In genomic region chr9:135126480-135127187, GRCh38 we compare ENCODE assay signal across 18 cellular contexts. TPM values are rescaled to one million over a fixed set of nuclear protein-coding genes. Genes with fewer than 3 reads are reported as not detected.
DNase-seq lines count a peak whose midpoint lies in the region; ATAC-seq, FAIRE-seq and TF ChIP-seq lines count a peak whose summit lies in the region.
"Had no signal": no experiment of that assay in that cellular context is flagged by ENCODE, and none has a peak within 500 bp of the region (broad histone marks: within the 10 kb centered on the region; RNA-seq: fewer than 3 reads in every experiment).

No MANE protein-coding gene starts in this region.

- H3K9me3 ChIP-seq in gastrocnemius medialis, result no peaks in the 10 kb centered on the region
- no peaks in the 10 kb centered on the region for H3K9me3 ChIP-seq in T-helper 17 cell (ENCODE audit: control insufficient read depth, low read length, poor library complexity, severe bottlenecking)
- H3K9me3 ChIP-seq: heart left ventricle had no signal

- peaks cover 21 to 22% of the 10 kb centered on the region in 2 donors for H3K4me1 ChIP-seq in gastrocnemius medialis
- H3K4me1 ChIP-seq: Caco-2, heart left ventricle, stomach had no signal

- H3K4me3 ChIP-seq in gastrocnemius medialis, result no peak overlapping the region
- H3K4me3 ChIP-seq: heart left ventricle, stomach had no signal

- peak in 1 of 5 experiments; percentile 13 for TF ChIP-seq CTCF in gastrocnemius medialis (IDR thresholded peaks at IDR 0.05 in 4 of 5, conservative IDR thresholded peaks at IDR 0.05 in 1 of 5)
- no peak for TF ChIP-seq CTCF in natural killer cell (IDR thresholded peaks at IDR 0.05)

- no peak for FAIRE-seq in GM12892 (lab: Jason Lieb, UNC)

- in situ Hi-C loops in G401 (cut with HindIII; ENCODE audit: low sequenced_read_pairs), result no loop called here
- in situ Hi-C loops in gastrocnemius medialis (cut with MboI; ENCODE audit: low sequenced_read_pairs in 4 of 4), result no loop called here

- H3K36me3 Mint-ChIP-seq in natural killer cell, result no peaks in the 10 kb centered on the region
- no peaks in the 10 kb centered on the region for H3K36me3 Mint-ChIP-seq in T-helper 17 cell (ENCODE audit: low read depth)
- H3K36me3 Mint-ChIP-seq: memory B cell had no signal

- H3K27ac Mint-ChIP-seq in natural killer cell (no peak overlapping the region), T-helper 17 cell (no peak overlapping the region)
- H3K27ac Mint-ChIP-seq: activated B cell treated with CpG ODN at 0.5 μM for 24 hours, HFFc6, memory B cell, progenitor cell of endocrine pancreas had no signal

- H3K27me3 ChIP-seq in gastrocnemius medialis, result no peaks in the 10 kb centered on the region

- peak; percentile 91 for ATAC-seq in esophagus mucosa
- ATAC-seq in gastrocnemius medialis, result peak; percentile 95 to 99
- no peak for ATAC-seq in natural killer cell
- ATAC-seq in left ventricle myocardium superior, result no peak
- no peak for ATAC-seq in T-helper 17 cell

- TF ChIP-seq POLR2A in gastrocnemius medialis (IDR thresholded peaks at IDR 0.05) (peak in 1 of 2 donors; percentile 39), GM12892 (IDR thresholded peaks at IDR 0.05; ENCODE audit: low read depth, low read length) (no peak)

- DNase-seq in G401 (ENCODE audit: low spot score), result peak; percentile 83
- peak; percentile 28 to 80 for DNase-seq in NCI-H446 (lab: John Stamatoyannopoulos, UW)
- peak; percentile 93 to 97 for DNase-seq in gastrocnemius medialis
- no peak for DNase-seq in GM12892 (ENCODE audit: insufficient read length)
- no peak for DNase-seq in natural killer cell
- DNase-seq in left ventricle myocardium superior, result no peak
- no peak for DNase-seq in T-helper 17 cell
- DNase-seq: activated B cell treated with CpG ODN at 0.5 μM for 24 hours; Caco-2; effector CD4-positive, alpha-beta T cell; heart left ventricle; HFFc6; NCI-H2227 treated with DMSO at 0.1 percent for 48 hours; stimulated activated CD4-positive, alpha-beta T cell treated with anti-CD3 and anti-CD28 coated beads, Interleukin-4, amount 100 ng/mL, for 4 hours; stomach had no signal

- H3K4me1 Mint-ChIP-seq in natural killer cell (no peaks in the 10 kb centered on the region), T-helper 17 cell (no peaks in the 10 kb centered on the region)

- H3K36me3 ChIP-seq in gastrocnemius medialis, result no peaks in the 10 kb centered on the region
- H3K36me3 ChIP-seq: heart left ventricle, stomach had no signal

- H3K4me3 Mint-ChIP-seq in natural killer cell (no peak overlapping the region), T-helper 17 cell (no peak overlapping the region)
- H3K4me3 Mint-ChIP-seq: activated B cell treated with CpG ODN at 0.5 μM for 24 hours, HFFc6, memory B cell had no signal

- intact Hi-C loops in gastrocnemius medialis (cut with DNase I; ENCODE audit: low total_unique reads), result loop anchor here (1.0 to 5.0 kb wide), 2 partner anchors 23 to 1064 kb away; no protein-coding TSS in a partner anchor
- intact Hi-C loops in natural killer cell (cut with micrococcal nuclease), result no loop called here
- intact Hi-C loops in left ventricle myocardium superior (cut with micrococcal nuclease), result no loop called here

- no peaks in the 10 kb centered on the region for H3K9me3 Mint-ChIP-seq in natural killer cell

- H3K27me3 Mint-ChIP-seq in natural killer cell (ENCODE audit: low read depth in 2 of 2) (peaks cover 0 to 3% of the 10 kb centered on the region in 2 donors), T-helper 17 cell (peaks cover 13% of the 10 kb centered on the region)

- H3K27ac ChIP-seq in gastrocnemius medialis, result peak overlapping the region; percentile 77 to 88 (median 82)
- H3K27ac ChIP-seq: heart left ventricle, stomach had no signal

RNA-seq across cellular contexts. Expression of gene OLFM1, which starts 39.2 kb away (rescaled TPM):
- 5.9 and 6.5 TPM in 2 replicates for total RNA-seq in G401 (2014; rRNA removed; shearing (Covaris generic))
- total RNA-seq in esophagus mucosa (4.9 TPM), gastrocnemius medialis (1 to 10 TPM; 3.4 to 8.5 (median 6.7) TPM), natural killer cell (under 1 TPM in 1 of 3 donors, not detected in 2; 0.18 TPM), left ventricle myocardium superior (12.5 TPM), T-helper 17 cell (not detected)
- not detected for polyA plus RNA-seq in GM12892 (2012; ENCODE audit: missing spikeins)
- total RNA-seq: activated B cell treated with CpG ODN at 0.5 μM for 24 hours, Caco-2 had no signal

Comparison
In these comparisons a context has a peak if more than half of its experiments do, and no peak if none do; other contexts are left out.
1. DNase-seq: peak in G401 (single experiment), NCI-H446 (2 of 2) and gastrocnemius medialis (2 of 2); none in GM12892 (single experiment), natural killer cell (single experiment), left ventricle myocardium superior (single experiment) and T-helper 17 cell (0 of 3).
2. ATAC-seq: peak in esophagus mucosa (single experiment) and gastrocnemius medialis (2 of 2); none in natural killer cell (0 of 3), left ventricle myocardium superior (single experiment) and T-helper 17 cell (single experiment).